In genomic region chr10:87094373-87095240, GRCh38 we compare ENCODE assay signal across 1 cellular context.
A peak's percentile ranks its signal among the peaks of the same experiment; 100 is the strongest.
TF ChIP-seq lines count a peak whose summit lies in the region.

Gene GLUD1, minus strand, starts transcription at chr10:87094843. Its CDS starts 74 bp downstream, at chr10:87094769.
Gene SHLD2, plus strand, starts transcription at chr10:87095206. Its CDS starts 56,149 bp downstream, at chr10:87151355.

TF ChIP-seq in HepG2, 621 proteins besides CTCF, POLR2A, EP300 and RAD21 (continued from another document and continues in another):
- TF ChIP-seq POLR2G (IDR thresholded peaks at IDR 0.05; ENCODE audit: low read depth, low read length) = peak; percentile 97
- no peak for TF ChIP-seq U2AF2 (IDR thresholded peaks at IDR 0.05; ENCODE audit: low read depth, low read length)
- TF ChIP-seq, protein P1, sequence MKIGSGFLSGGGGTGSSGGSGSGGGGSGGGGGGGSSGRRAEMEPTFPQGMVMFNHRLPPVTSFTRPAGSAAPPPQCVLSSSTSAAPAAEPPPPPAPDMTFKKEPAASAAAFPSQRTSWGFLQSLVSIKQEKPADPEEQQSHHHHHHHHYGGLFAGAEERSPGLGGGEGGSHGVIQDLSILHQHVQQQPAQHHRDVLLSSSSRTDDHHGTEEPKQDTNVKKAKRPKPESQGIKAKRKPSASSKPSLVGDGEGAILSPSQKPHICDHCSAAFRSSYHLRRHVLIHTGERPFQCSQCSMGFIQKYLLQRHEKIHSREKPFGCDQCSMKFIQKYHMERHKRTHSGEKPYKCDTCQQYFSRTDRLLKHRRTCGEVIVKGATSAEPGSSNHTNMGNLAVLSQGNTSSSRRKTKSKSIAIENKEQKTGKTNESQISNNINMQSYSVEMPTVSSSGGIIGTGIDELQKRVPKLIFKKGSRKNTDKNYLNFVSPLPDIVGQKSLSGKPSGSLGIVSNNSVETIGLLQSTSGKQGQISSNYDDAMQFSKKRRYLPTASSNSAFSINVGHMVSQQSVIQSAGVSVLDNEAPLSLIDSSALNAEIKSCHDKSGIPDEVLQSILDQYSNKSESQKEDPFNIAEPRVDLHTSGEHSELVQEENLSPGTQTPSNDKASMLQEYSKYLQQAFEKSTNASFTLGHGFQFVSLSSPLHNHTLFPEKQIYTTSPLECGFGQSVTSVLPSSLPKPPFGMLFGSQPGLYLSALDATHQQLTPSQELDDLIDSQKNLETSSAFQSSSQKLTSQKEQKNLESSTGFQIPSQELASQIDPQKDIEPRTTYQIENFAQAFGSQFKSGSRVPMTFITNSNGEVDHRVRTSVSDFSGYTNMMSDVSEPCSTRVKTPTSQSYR (CRISPR knock-in tag; IDR thresholded peaks at IDR 0.05; ENCODE audit: borderline replicate concordance) = peak; percentile 57; the same call in 1 of the 2 replicates
- 0 out of 2 replicates have a peak, but pooled peaks have one; percentile 22 for TF ChIP-seq KLF12 (CRISPR knock-in tag; IDR thresholded peaks at IDR 0.05; ENCODE audit: borderline replicate concordance)
- TF ChIP-seq ATF7-NPFF (CRISPR knock-in tag; IDR thresholded peaks at IDR 0.05; ENCODE audit: low read depth) = peak; percentile 55; the same call in 1 of the 2 replicates
- TF ChIP-seq ELF4 (CRISPR knock-in tag; IDR thresholded peaks at IDR 0.05; ENCODE audit: borderline replicate concordance) = peak; percentile 56; the same call in 1 of the 2 replicates
- TF ChIP-seq ZMYM4 (CRISPR knock-in tag; IDR thresholded peaks at IDR 0.05) = peak; percentile 87
- TF ChIP-seq BORCS8-MEF2B (CRISPR knock-in tag; IDR thresholded peaks at IDR 0.05) = peak; percentile 31; the same call in 1 of the 2 replicates
- TF ChIP-seq SPEN (CRISPR knock-in tag; IDR thresholded peaks at IDR 0.05; ENCODE audit: low read depth) = peak; percentile 42
- 0 out of 2 replicates have a peak, but pooled peaks have one; percentile 77 for TF ChIP-seq ZNF790 (CRISPR knock-in tag; IDR thresholded peaks at IDR 0.05; ENCODE audit: borderline replicate concordance)
- TF ChIP-seq, protein P2, sequence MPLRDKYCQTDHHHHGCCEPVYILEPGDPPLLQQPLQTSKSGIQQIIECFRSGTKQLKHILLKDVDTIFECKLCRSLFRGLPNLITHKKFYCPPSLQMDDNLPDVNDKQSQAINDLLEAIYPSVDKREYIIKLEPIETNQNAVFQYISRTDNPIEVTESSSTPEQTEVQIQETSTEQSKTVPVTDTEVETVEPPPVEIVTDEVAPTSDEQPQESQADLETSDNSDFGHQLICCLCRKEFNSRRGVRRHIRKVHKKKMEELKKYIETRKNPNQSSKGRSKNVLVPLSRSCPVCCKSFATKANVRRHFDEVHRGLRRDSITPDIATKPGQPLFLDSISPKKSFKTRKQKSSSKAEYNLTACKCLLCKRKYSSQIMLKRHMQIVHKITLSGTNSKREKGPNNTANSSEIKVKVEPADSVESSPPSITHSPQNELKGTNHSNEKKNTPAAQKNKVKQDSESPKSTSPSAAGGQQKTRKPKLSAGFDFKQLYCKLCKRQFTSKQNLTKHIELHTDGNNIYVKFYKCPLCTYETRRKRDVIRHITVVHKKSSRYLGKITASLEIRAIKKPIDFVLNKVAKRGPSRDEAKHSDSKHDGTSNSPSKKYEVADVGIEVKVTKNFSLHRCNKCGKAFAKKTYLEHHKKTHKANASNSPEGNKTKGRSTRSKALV (CRISPR knock-in tag; IDR thresholded peaks at IDR 0.05) = no peak
- TF ChIP-seq, protein P3, sequence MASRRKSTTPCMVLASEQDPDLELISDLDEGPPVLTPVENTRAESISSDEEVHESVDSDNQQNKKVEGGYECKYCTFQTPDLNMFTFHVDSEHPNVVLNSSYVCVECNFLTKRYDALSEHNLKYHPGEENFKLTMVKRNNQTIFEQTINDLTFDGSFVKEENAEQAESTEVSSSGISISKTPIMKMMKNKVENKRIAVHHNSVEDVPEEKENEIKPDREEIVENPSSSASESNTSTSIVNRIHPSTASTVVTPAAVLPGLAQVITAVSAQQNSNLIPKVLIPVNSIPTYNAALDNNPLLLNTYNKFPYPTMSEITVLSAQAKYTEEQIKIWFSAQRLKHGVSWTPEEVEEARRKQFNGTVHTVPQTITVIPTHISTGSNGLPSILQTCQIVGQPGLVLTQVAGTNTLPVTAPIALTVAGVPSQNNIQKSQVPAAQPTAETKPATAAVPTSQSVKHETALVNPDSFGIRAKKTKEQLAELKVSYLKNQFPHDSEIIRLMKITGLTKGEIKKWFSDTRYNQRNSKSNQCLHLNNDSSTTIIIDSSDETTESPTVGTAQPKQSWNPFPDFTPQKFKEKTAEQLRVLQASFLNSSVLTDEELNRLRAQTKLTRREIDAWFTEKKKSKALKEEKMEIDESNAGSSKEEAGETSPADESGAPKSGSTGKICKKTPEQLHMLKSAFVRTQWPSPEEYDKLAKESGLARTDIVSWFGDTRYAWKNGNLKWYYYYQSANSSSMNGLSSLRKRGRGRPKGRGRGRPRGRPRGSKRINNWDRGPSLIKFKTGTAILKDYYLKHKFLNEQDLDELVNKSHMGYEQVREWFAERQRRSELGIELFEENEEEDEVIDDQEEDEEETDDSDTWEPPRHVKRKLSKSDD (CRISPR knock-in tag; IDR thresholded peaks at IDR 0.05; ENCODE audit: low read depth) = peak; percentile 71; the same call in 1 of the 2 replicates
- peak; percentile 96 for TF ChIP-seq POLR2AphosphoS5 (IDR thresholded peaks at IDR 0.05; ENCODE audit: low read depth, low read length)
- TF ChIP-seq GPN1 (CRISPR knock-in tag; IDR thresholded peaks at IDR 0.05; ENCODE audit: borderline replicate concordance) = 0 out of 2 replicates have a peak, but pooled peaks have one; percentile 51
- TF ChIP-seq MAZ (IDR thresholded peaks at IDR 0.05; ENCODE audit: borderline replicate concordance, low read depth, low read length) = peak; percentile 49; the same call in 1 of the 2 replicates
- peak; percentile 52 for TF ChIP-seq MAZ (CRISPR knock-in tag; IDR thresholded peaks at IDR 0.05; ENCODE audit: low read depth)
- no peak for TF ChIP-seq ZNF577 (CRISPR knock-in tag; IDR thresholded peaks at IDR 0.05; ENCODE audit: borderline replicate concordance, low read depth)
- TF ChIP-seq, protein P4, sequence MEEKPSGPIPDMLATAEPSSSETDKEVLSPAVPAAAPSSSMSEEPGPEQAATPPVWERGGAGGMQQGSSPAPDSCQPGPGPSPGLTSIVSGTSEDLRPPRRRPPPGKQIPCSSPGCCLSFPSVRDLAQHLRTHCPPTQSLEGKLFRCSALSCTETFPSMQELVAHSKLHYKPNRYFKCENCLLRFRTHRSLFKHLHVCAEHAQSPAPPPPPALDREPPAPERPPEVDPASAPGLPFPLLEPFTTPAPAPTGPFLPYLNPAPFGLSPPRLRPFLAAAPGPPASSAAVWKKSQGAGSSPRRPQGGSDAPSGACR (CRISPR knock-in tag; IDR thresholded peaks at IDR 0.05) = no peak
- peak; percentile 59 for TF ChIP-seq MYC (CRISPR knock-in tag; IDR thresholded peaks at IDR 0.05; ENCODE audit: borderline replicate concordance)
- peak; percentile 40; the same call in 1 of the 2 replicates for TF ChIP-seq NR2F2 (IDR thresholded peaks at IDR 0.05; ENCODE audit: borderline replicate concordance, low read depth)
- TF ChIP-seq ERF (CRISPR knock-in tag; IDR thresholded peaks at IDR 0.05) = peak; percentile 28
- TF ChIP-seq ZNF724P (CRISPR knock-in tag; IDR thresholded peaks at IDR 0.05; ENCODE audit: borderline replicate concordance) = peak; percentile 49; the same call in 1 of the 2 replicates
- TF ChIP-seq EEA1 (CRISPR knock-in tag; IDR thresholded peaks at IDR 0.05; ENCODE audit: borderline replicate concordance) = 0 out of 2 replicates have a peak, but pooled peaks have one; percentile 18
- TF ChIP-seq HOXA9 (CRISPR knock-in tag; IDR thresholded peaks at IDR 0.05; ENCODE audit: borderline replicate concordance) = 0 out of 2 replicates have a peak, but pooled peaks have one; percentile 6
- TF ChIP-seq, protein P5, sequence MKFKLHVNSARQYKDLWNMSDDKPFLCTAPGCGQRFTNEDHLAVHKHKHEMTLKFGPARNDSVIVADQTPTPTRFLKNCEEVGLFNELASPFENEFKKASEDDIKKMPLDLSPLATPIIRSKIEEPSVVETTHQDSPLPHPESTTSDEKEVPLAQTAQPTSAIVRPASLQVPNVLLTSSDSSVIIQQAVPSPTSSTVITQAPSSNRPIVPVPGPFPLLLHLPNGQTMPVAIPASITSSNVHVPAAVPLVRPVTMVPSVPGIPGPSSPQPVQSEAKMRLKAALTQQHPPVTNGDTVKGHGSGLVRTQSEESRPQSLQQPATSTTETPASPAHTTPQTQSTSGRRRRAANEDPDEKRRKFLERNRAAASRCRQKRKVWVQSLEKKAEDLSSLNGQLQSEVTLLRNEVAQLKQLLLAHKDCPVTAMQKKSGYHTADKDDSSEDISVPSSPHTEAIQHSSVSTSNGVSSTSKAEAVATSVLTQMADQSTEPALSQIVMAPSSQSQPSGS (CRISPR knock-in tag; IDR thresholded peaks at IDR 0.05) = peak; percentile 49; the same call in 1 of the 2 replicates
- TF ChIP-seq, protein P6, sequence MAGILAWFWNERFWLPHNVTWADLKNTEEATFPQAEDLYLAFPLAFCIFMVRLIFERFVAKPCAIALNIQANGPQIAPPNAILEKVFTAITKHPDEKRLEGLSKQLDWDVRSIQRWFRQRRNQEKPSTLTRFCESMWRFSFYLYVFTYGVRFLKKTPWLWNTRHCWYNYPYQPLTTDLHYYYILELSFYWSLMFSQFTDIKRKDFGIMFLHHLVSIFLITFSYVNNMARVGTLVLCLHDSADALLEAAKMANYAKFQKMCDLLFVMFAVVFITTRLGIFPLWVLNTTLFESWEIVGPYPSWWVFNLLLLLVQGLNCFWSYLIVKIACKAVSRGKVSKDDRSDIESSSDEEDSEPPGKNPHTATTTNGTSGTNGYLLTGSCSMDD (CRISPR knock-in tag; IDR thresholded peaks at IDR 0.05) = 0 out of 2 replicates have a peak, but pooled peaks have one; percentile 4
- peak; percentile 14; the same call in 1 of the 2 replicates for TF ChIP-seq TCF7 (IDR thresholded peaks at IDR 0.05; ENCODE audit: low read depth)
- peak; percentile 82 for TF ChIP-seq ELF1 (CRISPR knock-in tag; IDR thresholded peaks at IDR 0.05)
- TF ChIP-seq NFYC (CRISPR knock-in tag; IDR thresholded peaks at IDR 0.05) = no peak
- no peak for TF ChIP-seq GABPA (IDR thresholded peaks at IDR 0.05; ENCODE audit: low read depth, low read length)
- TF ChIP-seq GABPA (CRISPR knock-in tag; IDR thresholded peaks at IDR 0.05; ENCODE audit: low read depth) = peak; percentile 19; the same call in 1 of the 2 replicates
- 0 out of 2 replicates have a peak, but pooled peaks have one; percentile 66 for TF ChIP-seq ZNF138 (CRISPR knock-in tag; IDR thresholded peaks at IDR 0.05; ENCODE audit: low read depth)
- TF ChIP-seq CHD2 (IDR thresholded peaks at IDR 0.05; ENCODE audit: low read depth, low read length) = peak; percentile 56; the same call in 1 of the 2 replicates
- TF ChIP-seq ATF3 (CRISPR knock-in tag; IDR thresholded peaks at IDR 0.05) = 0 out of 2 replicates have a peak, but pooled peaks have one; percentile 46
- TF ChIP-seq, protein P7, sequence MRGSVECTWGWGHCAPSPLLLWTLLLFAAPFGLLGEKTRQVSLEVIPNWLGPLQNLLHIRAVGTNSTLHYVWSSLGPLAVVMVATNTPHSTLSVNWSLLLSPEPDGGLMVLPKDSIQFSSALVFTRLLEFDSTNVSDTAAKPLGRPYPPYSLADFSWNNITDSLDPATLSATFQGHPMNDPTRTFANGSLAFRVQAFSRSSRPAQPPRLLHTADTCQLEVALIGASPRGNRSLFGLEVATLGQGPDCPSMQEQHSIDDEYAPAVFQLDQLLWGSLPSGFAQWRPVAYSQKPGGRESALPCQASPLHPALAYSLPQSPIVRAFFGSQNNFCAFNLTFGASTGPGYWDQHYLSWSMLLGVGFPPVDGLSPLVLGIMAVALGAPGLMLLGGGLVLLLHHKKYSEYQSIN (CRISPR knock-in tag; IDR thresholded peaks at IDR 0.05; ENCODE audit: borderline replicate concordance) = no peak
- TF ChIP-seq ZFY (CRISPR knock-in tag; IDR thresholded peaks at IDR 0.05) = peak; percentile 76
- peak; percentile 22; the same call in 1 of the 2 replicates for TF ChIP-seq CBX5 (CRISPR knock-in tag; IDR thresholded peaks at IDR 0.05; ENCODE audit: borderline replicate concordance)
- 0 out of 2 replicates have a peak, but pooled peaks have one; percentile 26 for TF ChIP-seq ZNF589 (CRISPR knock-in tag; conservative IDR thresholded peaks at IDR 0.05)
- no peak for TF ChIP-seq ZNF3 (CRISPR knock-in tag; IDR thresholded peaks at IDR 0.05)
- 0 out of 2 replicates have a peak, but pooled peaks have one; percentile 14 for TF ChIP-seq ZBTB20 (CRISPR knock-in tag; IDR thresholded peaks at IDR 0.05; ENCODE audit: borderline replicate concordance, low read depth)
- no peak for TF ChIP-seq THAP8 (CRISPR knock-in tag; IDR thresholded peaks at IDR 0.05; ENCODE audit: borderline replicate concordance)
- no peak for TF ChIP-seq ZBTB7B (CRISPR knock-in tag; IDR thresholded peaks at IDR 0.05)
- 0 out of 2 replicates have a peak, but pooled peaks have one; percentile 25 for TF ChIP-seq ZNF552 (CRISPR knock-in tag; IDR thresholded peaks at IDR 0.05; ENCODE audit: borderline replicate concordance)
- no peak for TF ChIP-seq SP1 (IDR thresholded peaks at IDR 0.05)
- TF ChIP-seq SP1 (CRISPR knock-in tag; IDR thresholded peaks at IDR 0.05) = peak; percentile 18; the same call in 1 of the 2 replicates
- TF ChIP-seq ZNF782 (CRISPR knock-in tag; IDR thresholded peaks at IDR 0.05; ENCODE audit: borderline replicate concordance) = no peak
- 0 out of 2 replicates have a peak, but pooled peaks have one; percentile 41 for TF ChIP-seq ZXDC (CRISPR knock-in tag; IDR thresholded peaks at IDR 0.05)
- 0 out of 2 replicates have a peak, but pooled peaks have one; percentile 17 for TF ChIP-seq SIN3B (IDR thresholded peaks at IDR 0.05; ENCODE audit: low read length)
- TF ChIP-seq TBX3 (IDR thresholded peaks at IDR 0.05; ENCODE audit: borderline replicate concordance) = no peak
